Comparison of ENCODE assay signal across 11 cellular contexts in the genomic region with DNA sequence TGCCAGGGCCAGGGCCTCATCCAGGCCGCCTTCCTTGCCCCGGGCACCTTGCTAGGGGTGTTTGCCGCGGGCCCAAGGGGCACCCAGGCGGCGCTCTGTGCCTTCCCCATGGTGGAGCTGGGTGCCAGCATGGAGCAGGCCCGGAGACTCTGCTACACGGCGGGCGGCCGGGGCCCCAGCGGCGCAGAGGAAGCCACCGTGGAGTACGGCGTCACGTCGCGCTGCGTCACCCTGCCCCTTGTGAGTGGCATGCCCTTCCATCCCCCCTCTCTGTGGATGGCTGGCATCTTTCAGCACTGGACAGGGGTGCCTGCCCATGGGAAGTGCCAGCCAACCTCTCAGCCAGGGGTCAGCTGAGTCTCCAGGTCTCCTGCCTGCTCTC. TPM values are rescaled to one million over a fixed set of nuclear protein-coding genes. Genes with fewer than 3 reads are reported as not detected.
"Had no signal": no experiment of that assay in that cellular context is flagged by ENCODE, and none has a peak within 500 bp of the region (broad histone marks: within the 10 kb centered on the region; RNA-seq: fewer than 3 reads in every experiment).

No MANE protein-coding gene starts in this region.

- H3K27ac Mint-ChIP-seq: activated T-cell treated with anti-CD3 and anti-CD28 coated beads, Interleukin-2, amount 50 U/mL, for 72 hours; mesothelial cell of epicardium; stimulated activated memory B cell treated with anti-CD40 and anti-IgM and Interleukin-4, amounts not matched to agents 10 μg/mL and 1 μg/mL and 100 μg/mL, for 72 hours; T-helper 1 cell treated with Interleukin-12 subunit alpha and Interleukin-12 subunit beta and Interleukin-4 antibody, amounts not matched to agents 30 μg/mL and 1 μg/mL, for 36 hours had no signal

- ATAC-seq: activated T-cell treated with anti-CD3 and anti-CD28 coated beads, Interleukin-2, amount 50 U/mL, for 72 hours; stimulated activated memory B cell treated with anti-CD40 and anti-IgM and Interleukin-4, amounts not matched to agents 10 μg/mL and 1 μg/mL and 100 μg/mL, for 72 hours had no signal

- H3K9me3 ChIP-seq: right atrium auricular region, spleen, upper lobe of left lung had no signal

- H3K9me3 Mint-ChIP-seq: activated T-cell treated with anti-CD3 and anti-CD28 coated beads, Interleukin-2, amount 50 U/mL, for 72 hours; mesothelial cell of epicardium; stimulated activated memory B cell treated with anti-CD40 and anti-IgM and Interleukin-4, amounts not matched to agents 10 μg/mL and 1 μg/mL and 100 μg/mL, for 72 hours; T-helper 1 cell treated with Interleukin-12 subunit alpha and Interleukin-12 subunit beta and Interleukin-4 antibody, amounts not matched to agents 30 μg/mL and 1 μg/mL, for 36 hours had no signal

- DNase-seq: activated CD4-positive, alpha-beta T cell treated with anti-CD3 and anti-CD28 coated beads, Interleukin-2, amount 50 U/mL, for 4 hours; activated naive CD4-positive, alpha-beta T cell; activated T-cell treated with anti-CD3 and anti-CD28 coated beads, Interleukin-2, amount 50 U/mL, for 72 hours; central memory CD4-positive, alpha-beta T cell; stimulated activated CD4-positive, alpha-beta T cell treated with anti-CD3 and anti-CD28 coated beads, Interleukin-1b, Interleukin-23, amount 100 ng/mL, for 48 hours had no signal

- H3K36me3 ChIP-seq: right atrium auricular region, spleen, upper lobe of left lung had no signal

- H3K36me3 Mint-ChIP-seq: mesothelial cell of epicardium; stimulated activated memory B cell treated with anti-CD40 and anti-IgM and Interleukin-4, amounts not matched to agents 10 μg/mL and 1 μg/mL and 100 μg/mL, for 72 hours had no signal

- H3K27ac ChIP-seq: right atrium auricular region, spleen, upper lobe of left lung had no signal

- H3K4me3 Mint-ChIP-seq: activated T-cell treated with anti-CD3 and anti-CD28 coated beads, Interleukin-2, amount 50 U/mL, for 72 hours; mesothelial cell of epicardium; stimulated activated memory B cell treated with anti-CD40 and anti-IgM and Interleukin-4, amounts not matched to agents 10 μg/mL and 1 μg/mL and 100 μg/mL, for 72 hours; T-helper 1 cell treated with Interleukin-12 subunit alpha and Interleukin-12 subunit beta and Interleukin-4 antibody, amounts not matched to agents 30 μg/mL and 1 μg/mL, for 36 hours had no signal

- H3K27me3 ChIP-seq: right atrium auricular region, upper lobe of left lung had no signal

RNA-seq across cellular contexts. Expression of a gene that starts 13.2 kb away (rescaled TPM):
- total RNA-seq: activated T-cell treated with anti-CD3 and anti-CD28 coated beads, Interleukin-2, amount 50 U/mL, for 72 hours; mesothelial cell of epicardium; spleen had no signal
